23 cellular contexts compared by ENCODE assay signal in the genomic region with DNA sequence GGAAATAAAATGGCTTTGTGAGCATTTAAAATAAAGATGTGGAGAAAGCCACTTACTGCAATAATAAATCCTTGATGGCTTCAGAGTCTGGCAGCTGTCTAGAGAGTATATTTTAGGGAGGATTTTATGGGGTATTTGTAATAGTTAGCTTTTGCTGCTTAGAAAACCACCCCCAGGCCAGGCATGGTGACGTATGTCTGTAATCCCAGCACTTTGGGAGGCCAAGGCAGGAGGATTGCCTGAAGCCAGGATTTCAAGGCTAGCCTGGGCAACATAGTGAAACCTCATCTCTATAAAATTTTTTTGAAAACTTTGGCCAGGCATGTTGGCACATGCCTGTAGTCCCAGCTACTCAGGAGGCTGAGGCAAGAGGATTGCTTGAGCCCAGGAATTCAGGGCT.
DNase-seq lines count a peak whose midpoint lies in the region; ATAC-seq and TF ChIP-seq lines count a peak whose summit lies in the region.
"Had no signal": no experiment of that assay in that cellular context is flagged by ENCODE, and none has a peak within 500 bp of the region (broad histone marks: within the 10 kb centered on the region; RNA-seq: fewer than 3 reads in every experiment).

No MANE protein-coding gene starts in this region.

- H3K4me1 ChIP-seq in OCI-LY3 (ENCODE audit: low read length) (peaks cover 8% of the 10 kb centered on the region), breast epithelium (no peaks in the 10 kb centered on the region), foreskin keratinocyte (peaks cover 30% of the 10 kb centered on the region)
- H3K4me1 ChIP-seq: BE2C had no signal

- DNase-seq in EH (ENCODE audit: low read depth): peak; percentile 13
- DNase-seq in breast epithelium (ENCODE audit: low spot score in 2 of 2): no peak
- DNase-seq in foreskin keratinocyte: peak; percentile 72 to 87
- no peak for DNase-seq in DMS153 (lab: John Stamatoyannopoulos, UW)
- no peak for DNase-seq in lower leg skin (ENCODE audit: low spot score in 2 of 2)
- DNase-seq in left lobe of liver (ENCODE audit: low spot score): no peak
- DNase-seq: BE2C, Calu3, DND-41, NCI-H1092 treated with DMSO at 0.1 percent for 48 hours, NCI-H1436, NCI-H187, NCI-H2081 treated with DMSO at 0.1 percent for 48 hours, NCI-H2171, NCI-H226, NCI-H510A, NCI-H748 treated with DMSO at 0.1 percent for 48 hours, PC-9, RPMI8226, SHP77 treated with DMSO at 0.1 percent for 48 hours had no signal

- no peak overlapping the region for H3K9ac ChIP-seq in OCI-LY3 (ENCODE audit: low read length)

- H3K27me3 ChIP-seq in OCI-LY3 (ENCODE audit: low read depth, low read length) (0 out of 2 replicates have a peak, but pooled peaks cover 9% of the 10 kb centered on the region), breast epithelium (no peaks in the 10 kb centered on the region), foreskin keratinocyte (no peaks in the 10 kb centered on the region)

- ATAC-seq in foreskin keratinocyte (peak; percentile 51), HG03432 (IDR thresholded peaks at IDR 0.05; ENCODE audit: unreplicated experiment) (no peak), left lobe of liver (no peak)

- H3K4me2 ChIP-seq in OCI-LY3 (ENCODE audit: low read length): peak overlapping the region; percentile 37
- H3K4me2 ChIP-seq: PC-9 had no signal

- intact Hi-C loops in breast epithelium (cut with DNase I; ENCODE audit: low total_unique reads) (no loop called here), lower leg skin (cut with DNase I; ENCODE audit: low total_unique reads) (no loop called here)

- H3K36me3 ChIP-seq in OCI-LY3 (replicated peaks; ENCODE audit: low read depth, low read length): no peaks in the 10 kb centered on the region
- H3K36me3 ChIP-seq in breast epithelium: no peaks in the 10 kb centered on the region
- H3K36me3 ChIP-seq: BE2C had no signal

- TF ChIP-seq POLR2A in breast epithelium (IDR thresholded peaks at IDR 0.05): no peak
- no peak for TF ChIP-seq POLR2A in lower leg skin (IDR thresholded peaks at IDR 0.05)

- no peaks in the 10 kb centered on the region for H4K20me1 ChIP-seq in OCI-LY3 (ENCODE audit: insufficient read depth, low read length)

- H3K79me2 ChIP-seq in OCI-LY3 (ENCODE audit: low read length): no peaks in the 10 kb centered on the region

- H2AFZ ChIP-seq in OCI-LY3 (ENCODE audit: low read depth, low read length): peak overlapping the region; percentile 47; the same call in 1 of the 2 replicates
- H2AFZ ChIP-seq: PC-9 had no signal

- H3K27ac ChIP-seq in OCI-LY3 (ENCODE audit: low read length): no peak overlapping the region
- H3K27ac ChIP-seq in breast epithelium: peak overlapping the region; percentile 58 to 71
- peak overlapping the region; percentile 85 for H3K27ac ChIP-seq in foreskin keratinocyte
- H3K27ac ChIP-seq: 22Rv1, PC-9 had no signal

- H3K9me3 ChIP-seq in OCI-LY3 (ENCODE audit: insufficient read depth, low read length) (no peaks in the 10 kb centered on the region), breast epithelium (no peaks in the 10 kb centered on the region)
- H3K9me3 ChIP-seq: BE2C had no signal

- TF ChIP-seq CTCF in OCI-LY3 (IDR thresholded peaks at IDR 0.05; ENCODE audit: low read depth, low read length): no peak
- no peak for TF ChIP-seq CTCF in breast epithelium (IDR thresholded peaks at IDR 0.05)
- TF ChIP-seq CTCF in foreskin keratinocyte (conservative IDR thresholded peaks at IDR 0.05): no peak
- TF ChIP-seq CTCF in lower leg skin (IDR thresholded peaks at IDR 0.05): no peak

- WGBS in lower leg skin, 2 donors: 50 to 62% methylated on average over 1 of the region's 1 CpG

- H3K4me3 ChIP-seq in OCI-LY3 (ENCODE audit: low read length) (no peak overlapping the region), breast epithelium (no peak overlapping the region), lower leg skin (ENCODE audit: low read depth, poor library complexity, severe bottlenecking) (no peak overlapping the region)
- H3K4me3 ChIP-seq: PC-9 had no signal

Comparison
In these comparisons a context has a peak if more than half of its experiments do, and no peak if none do; other contexts are left out.
1. DNase-seq: peak in EH (single experiment) and foreskin keratinocyte (2 of 2); none in breast epithelium (0 of 2), DMS153 (single experiment), lower leg skin (0 of 2) and left lobe of liver (single experiment).